Comparison of ENCODE assay signal across 1 cellular context in the genomic region with DNA sequence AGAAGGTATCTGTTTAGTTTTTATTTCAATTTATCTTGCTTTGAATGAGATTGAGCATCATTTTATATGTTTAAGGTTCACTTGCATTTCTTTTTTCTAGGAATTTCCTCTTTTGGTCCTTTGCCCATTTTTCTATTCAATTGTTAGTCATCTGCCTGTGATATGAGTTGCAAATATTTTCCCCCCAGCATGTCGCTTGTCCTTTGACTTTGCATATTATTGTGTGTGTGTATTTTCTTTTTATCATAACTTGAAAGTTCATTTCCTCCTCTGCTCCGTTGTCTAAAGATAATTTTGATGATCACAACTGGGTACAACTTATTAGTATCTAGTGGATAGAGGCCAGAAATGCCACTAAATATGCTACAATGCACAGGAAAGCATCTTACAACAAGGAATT.
TF ChIP-seq lines count a peak whose summit lies in the region.

No MANE protein-coding gene starts in this region.

TF ChIP-seq in IMR-90, 13 proteins besides CTCF, POLR2A, EP300 and RAD21:
- TF ChIP-seq CHD1 (IDR thresholded peaks at IDR 0.05; ENCODE audit: low read depth, low read length) (no peak), SMC3 (IDR thresholded peaks at IDR 0.05; ENCODE audit: low read depth, low read length) (no peak), RFX5 (IDR thresholded peaks at IDR 0.05; ENCODE audit: low read depth, low read length) (no peak), MAZ (IDR thresholded peaks at IDR 0.05; ENCODE audit: borderline replicate concordance, low read depth, low read length) (no peak), BHLHE40 (IDR thresholded peaks at IDR 0.05; ENCODE audit: low read depth, low read length) (no peak), ELK1 (IDR thresholded peaks at IDR 0.05; ENCODE audit: borderline replicate concordance, low read depth, low read length) (no peak), MAFK (IDR thresholded peaks at IDR 0.05; ENCODE audit: low read depth, low read length) (no peak), CEBPB (IDR thresholded peaks at IDR 0.05; ENCODE audit: low read depth, low read length) (no peak), NFE2L2 (IDR thresholded peaks at IDR 0.05; ENCODE audit: low read depth, low read length) (no peak), FOS (IDR thresholded peaks at IDR 0.05; ENCODE audit: low read depth, low read length) (no peak), MXI1 (IDR thresholded peaks at IDR 0.05; ENCODE audit: borderline replicate concordance, low read depth, low read length) (no peak), RCOR1 (IDR thresholded peaks at IDR 0.05; ENCODE audit: insufficient replicate concordance, low read length) (no peak)
- TF ChIP-seq, protein P1, sequence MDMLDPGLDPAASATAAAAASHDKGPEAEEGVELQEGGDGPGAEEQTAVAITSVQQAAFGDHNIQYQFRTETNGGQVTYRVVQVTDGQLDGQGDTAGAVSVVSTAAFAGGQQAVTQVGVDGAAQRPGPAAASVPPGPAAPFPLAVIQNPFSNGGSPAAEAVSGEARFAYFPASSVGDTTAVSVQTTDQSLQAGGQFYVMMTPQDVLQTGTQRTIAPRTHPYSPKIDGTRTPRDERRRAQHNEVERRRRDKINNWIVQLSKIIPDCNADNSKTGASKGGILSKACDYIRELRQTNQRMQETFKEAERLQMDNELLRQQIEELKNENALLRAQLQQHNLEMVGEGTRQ (IDR thresholded peaks at IDR 0.05; ENCODE audit: low read depth, low read length), result no peak
